8 cellular contexts compared by ENCODE assay signal in genomic region chr9:108813951-108814601, GRCh38. TPM values are rescaled to one million over a fixed set of nuclear protein-coding genes. Genes with fewer than 3 reads are reported as not detected.
DNase-seq lines count a peak whose midpoint lies in the region; TF ChIP-seq lines count a peak whose summit lies in the region.

No MANE protein-coding gene starts in this region.

- DNase-seq in MCF 10A (ENCODE audit: unreplicated experiment) (peak; percentile 81), breast epithelium (ENCODE audit: low spot score in 2 of 2) (no peak), NOMO-1 treated with dmso at 0.1 percent for 144 hours (lab: John Stamatoyannopoulos, UW; ENCODE audit: unreplicated experiment) (peak; percentile 19), fibroblast of pulmonary artery (ENCODE audit: low read depth) (peak; percentile 47), GDM1 (lab: John Stamatoyannopoulos, UW) (no peak), SHP77 (lab: John Stamatoyannopoulos, UW) (no peak)
- DNase-seq in stimulated activated CD4-positive, alpha-beta T cell treated with anti-CD3 and anti-CD28 coated beads, Interleukin-12 subunit alpha, Interleukin-12 subunit beta, amount 100 ng/mL, for 4 hours: no peak

- TF ChIP-seq POLR2A in breast epithelium (IDR thresholded peaks at IDR 0.05): no peak

- H3K27me3 ChIP-seq in breast epithelium: no peaks in the 10 kb centered on the region
- peaks cover 8% of the 10 kb centered on the region for H3K27me3 ChIP-seq in skeletal muscle satellite cell (ENCODE audit: control insufficient read depth, insufficient read depth, low read length)

- H3K4me1 ChIP-seq in breast epithelium (no peaks in the 10 kb centered on the region), skeletal muscle satellite cell (ENCODE audit: control insufficient read depth, insufficient read depth, low read length) (no peaks in the 10 kb centered on the region)

- no TSS peak for BruUV-seq in MCF 10A (replicated peaks; lab: Mats Ljungman, UMichigan)

- H3K9me3 ChIP-seq in breast epithelium: no peaks in the 10 kb centered on the region
- H3K9me3 ChIP-seq in skeletal muscle satellite cell (replicated peaks; ENCODE audit: low read length): no peaks in the 10 kb centered on the region

- intact Hi-C loops in MCF 10A (cut with micrococcal nuclease): loop anchor here (1.0 to 5.0 kb wide), 8 partner anchors 37 to 1392 kb away; no protein-coding TSS in a partner anchor
- intact Hi-C loops in breast epithelium (cut with DNase I; ENCODE audit: low total_unique reads): no loop called here

- no peak overlapping the region for H3K4me3 Mint-ChIP-seq in MCF 10A (ENCODE audit: unreplicated experiment)

- H3K36me3 Mint-ChIP-seq in MCF 10A (ENCODE audit: insufficient read depth, unreplicated experiment): peaks cover 6% of the 10 kb centered on the region

- CTCF ChIA-PET in MCF 10A (lab: Yijun Ruan, JAX): interaction anchor here (0.5 to 4.2 kb wide), 24 partner anchors 9 to 1575 kb away, joined by 3 to 26 read pairs (median 3); no protein-coding TSS in a partner anchor

- peak overlapping the region; percentile 56 for H3K27ac Mint-ChIP-seq in MCF 10A (ENCODE audit: low read depth, unreplicated experiment)

- no peaks in the 10 kb centered on the region for H3K27me3 Mint-ChIP-seq in MCF 10A (ENCODE audit: insufficient read depth, unreplicated experiment)

- H3K36me3 ChIP-seq in breast epithelium (no peaks in the 10 kb centered on the region), skeletal muscle satellite cell (ENCODE audit: insufficient read depth, low read length) (no peaks in the 10 kb centered on the region)

- H3K4me1 Mint-ChIP-seq in MCF 10A (ENCODE audit: insufficient read depth, unreplicated experiment): peaks cover 9% of the 10 kb centered on the region

- H3K4me3 ChIP-seq in breast epithelium (no peak overlapping the region), fibroblast of pulmonary artery (replicated peaks; ENCODE audit: low read depth, low read length) (no peak overlapping the region), skeletal muscle satellite cell (ENCODE audit: low read length) (no peak overlapping the region)

- POLR2A ChIA-PET in MCF 10A (lab: Yijun Ruan, JAX): interaction anchor here (0.7 to 2.6 kb wide), 9 partner anchors 26 to 1330 kb away, joined by 3 to 9 read pairs (median 3); no protein-coding TSS in a partner anchor

- H3K9me3 Mint-ChIP-seq in MCF 10A (ENCODE audit: unreplicated experiment): no peaks in the 10 kb centered on the region

- TF ChIP-seq CTCF in MCF 10A (IDR thresholded peaks at IDR 0.05; ENCODE audit: unreplicated experiment) (peak; percentile 92), breast epithelium (IDR thresholded peaks at IDR 0.05) (no peak), fibroblast of pulmonary artery (IDR thresholded peaks at IDR 0.05; ENCODE audit: low read length, missing control alignments) (peak; percentile 29)

- H3K27ac ChIP-seq in breast epithelium: no peak overlapping the region

- peak overlapping the region; percentile 54 for H3K4me2 ChIP-seq in skeletal muscle satellite cell (ENCODE audit: low read length)

- H3K9ac ChIP-seq in skeletal muscle satellite cell (ENCODE audit: low read depth, low read length): no peak overlapping the region

RNA-seq across cellular contexts. Expression of gene ACTL7B, which starts 41.7 kb away (rescaled TPM):
- total RNA-seq in MCF 10A (2022): not detected in 2 replicates
- under 1 TPM in 1 of 3 donors, not detected in 2; 0.16 TPM for total RNA-seq in breast epithelium
- total RNA-seq in skeletal muscle satellite cell (2012; rRNA removed): not detected in 2 replicates

RNA-seq across cellular contexts. Expression of gene ACTL7A, which starts 48.0 kb away (rescaled TPM):
- total RNA-seq in MCF 10A (2022) (not detected in 2 replicates), breast epithelium (not detected)
- total RNA-seq in skeletal muscle satellite cell (2012; rRNA removed): not detected in 2 replicates

Comparison
In these comparisons a context has a peak if more than half of its experiments do, and no peak if none do; other contexts are left out.
1. DNase-seq: peak in MCF 10A (single experiment), NOMO-1 treated with dmso at 0.1 percent for 144 hours (single experiment) and fibroblast of pulmonary artery (single experiment); none in breast epithelium (0 of 2), stimulated activated CD4-positive, alpha-beta T cell treated with anti-CD3 and anti-CD28 coated beads, Interleukin-12 subunit alpha, Interleukin-12 subunit beta, amount 100 ng/mL, for 4 hours (single experiment), GDM1 (single experiment) and SHP77 (0 of 2).
2. CTCF ChIP-seq: peak in MCF 10A (single experiment) and fibroblast of pulmonary artery (single experiment); none in breast epithelium (0 of 3).